8 cellular contexts compared by ENCODE assay signal in the genomic region with DNA sequence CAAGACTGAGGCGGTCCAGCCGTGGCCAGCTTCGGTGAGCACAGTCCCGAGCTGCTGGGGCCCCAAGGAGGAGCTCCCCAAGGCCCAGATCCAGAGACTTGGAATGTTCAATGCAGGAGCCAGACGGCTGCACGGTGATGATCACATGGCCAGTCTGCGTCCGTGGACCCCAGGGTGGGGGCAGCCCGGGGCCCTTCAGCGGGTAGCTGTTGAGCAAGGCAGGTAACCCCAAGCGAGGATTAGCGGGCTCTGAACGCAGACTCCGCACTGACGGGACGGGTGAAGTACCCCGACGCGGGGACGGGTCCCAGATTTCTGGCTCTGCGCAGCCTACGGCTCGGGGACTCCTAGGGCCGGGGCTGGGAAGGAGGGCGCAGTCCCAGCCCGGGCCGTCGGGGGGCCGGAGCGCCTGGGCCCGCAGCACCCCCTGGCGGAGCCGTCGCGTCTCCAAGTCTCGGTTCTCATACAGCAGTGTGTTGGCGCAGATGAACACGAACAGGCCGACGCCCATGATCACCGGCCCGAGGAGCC. TPM values are rescaled to one million over a fixed set of nuclear protein-coding genes. Genes with fewer than 3 reads are reported as not detected.
DNase-seq lines count a peak whose midpoint lies in the region; ATAC-seq and TF ChIP-seq lines count a peak whose summit lies in the region.

No MANE protein-coding gene starts in this region.

- in situ Hi-C loops in ACHN (cut with HindIII; ENCODE audit: low pct_ligation_motif_present, low pct_unique_long_range_greater_than_20kb, low sequenced_read_pairs) = no loop called here

- H3K4me3 ChIP-seq in fibroblast of villous mesenchyme (ENCODE audit: low read depth, low read length) (no peak overlapping the region), retinal pigment epithelial cell (ENCODE audit: low read length) (no peak overlapping the region)

- TF ChIP-seq CTCF in fibroblast of villous mesenchyme (IDR thresholded peaks at IDR 0.05; ENCODE audit: insufficient read depth, low read depth, low read length) (peak; percentile 43), retinal pigment epithelial cell (conservative IDR thresholded peaks at IDR 0.05; ENCODE audit: low read depth, low read length) (peak; percentile 56)

- DNase-seq in ELF-1 (ENCODE audit: low read depth, low spot score) (peak; percentile 89), NCI-H2171 treated with DMSO at 0.1 percent for 48 hours (lab: John Stamatoyannopoulos, UW) (peak; percentile 55), activated T-cell treated with anti-CD3 and anti-CD28 coated beads for 24 hours (ENCODE audit: low read depth) (peak; percentile 56), fibroblast of villous mesenchyme (ENCODE audit: low read depth) (no peak), retinal pigment epithelial cell (ENCODE audit: low read depth) (no peak), ACHN (no peak), SW 1271 (lab: John Stamatoyannopoulos, UW) (no peak)

- no peak for ATAC-seq in GM21825 (IDR thresholded peaks at IDR 0.05; ENCODE audit: unreplicated experiment)

RNA-seq across cellular contexts. Expression of a gene that starts 2.7 kb away (rescaled TPM):
- 14.2 and 14.8 TPM in 2 replicates for total RNA-seq in fibroblast of villous mesenchyme

Comparison
In these comparisons a context has a peak if more than half of its experiments do, and no peak if none do; other contexts are left out.
1. DNase-seq: peak in ELF-1 (single experiment), NCI-H2171 treated with DMSO at 0.1 percent for 48 hours (single experiment) and activated T-cell treated with anti-CD3 and anti-CD28 coated beads for 24 hours (single experiment); none in fibroblast of villous mesenchyme (single experiment), retinal pigment epithelial cell (single experiment), ACHN (single experiment) and SW 1271 (0 of 2).